In genomic region chr10:63703113-63703670, GRCh38 we compare ENCODE assay signal across 9 cellular contexts.
A peak's percentile ranks its signal among the peaks of the same experiment; 100 is the strongest.
DNase-seq lines count a peak whose midpoint lies in the region; ATAC-seq, FAIRE-seq and TF ChIP-seq lines count a peak whose summit lies in the region.
"Had no signal": no experiment of that assay in that cellular context is flagged by ENCODE, and none has a peak within 500 bp of the region (broad histone marks: within the 10 kb centered on the region; RNA-seq: fewer than 3 reads in every experiment).

No MANE protein-coding gene starts in this region.

- peak; percentile 90 for ATAC-seq in K562
- ATAC-seq in sciatic nerve: peak; percentile 53

- no peaks in the 10 kb centered on the region for H3K79me2 ChIP-seq in K562 (ENCODE audit: control insufficient read depth, insufficient read depth, low read length)

- H3K4me1 Mint-ChIP-seq in endothelial cell (ENCODE audit: unreplicated experiment): peaks cover 13% of the 10 kb centered on the region
- H3K4me1 Mint-ChIP-seq in osteocyte (ENCODE audit: unreplicated experiment): peaks cover 58% of the 10 kb centered on the region
- peaks cover 7% of the 10 kb centered on the region for H3K4me1 Mint-ChIP-seq in glutamatergic neuron (ENCODE audit: low read depth, unreplicated experiment)

- peak; percentile 79 for TF ChIP-seq EP300 in K562 (IDR thresholded peaks at IDR 0.05; ENCODE audit: low read length)

- 17% methylated on average over 4 of the region's 4 CpGs for WGBS in K562 (ENCODE audit: insufficient coverage, low coverage, missing lambda C conversion rate)

- H3K27me3 ChIP-seq in K562 (ENCODE audit: control insufficient read depth in 2 of 2, insufficient read depth in 2 of 2, low read length in 2 of 2): peaks cover 0 to 2% of the 10 kb centered on the region in 2 experiments; a peak in 1 of 5 replicates

- H3K27me3 Mint-ChIP-seq in endothelial cell (ENCODE audit: unreplicated experiment): peaks cover 1% of the 10 kb centered on the region
- H3K27me3 Mint-ChIP-seq in osteocyte (ENCODE audit: unreplicated experiment): no peaks in the 10 kb centered on the region
- no peaks in the 10 kb centered on the region for H3K27me3 Mint-ChIP-seq in glutamatergic neuron (ENCODE audit: unreplicated experiment)

- H4K20me1 ChIP-seq in K562 (replicated peaks; ENCODE audit: control insufficient read depth, insufficient read depth, low read length): no peaks in the 10 kb centered on the region

- H3K36me3 Mint-ChIP-seq in endothelial cell (ENCODE audit: low read depth, unreplicated experiment) (no peaks in the 10 kb centered on the region), osteocyte (ENCODE audit: unreplicated experiment) (no peaks in the 10 kb centered on the region), glutamatergic neuron (ENCODE audit: unreplicated experiment) (peaks cover 3% of the 10 kb centered on the region)
- H3K36me3 Mint-ChIP-seq: CD4-positive, CD25-positive, alpha-beta regulatory T cell had no signal

- in situ Hi-C loops in K562 (cut with MboI): no loop called here

- no peak overlapping the region for H3K9ac ChIP-seq in K562 (ENCODE audit: insufficient read depth in 1 of 2, low read depth in 2 of 2, low read length in 2 of 2)

- CTCF ChIA-PET in K562 (lab: Yijun Ruan, JAX; ENCODE audit: low intra/inter-chr PET ratio): no interaction called here

- H3K27ac ChIP-seq in K562 (ENCODE audit: extremely low read depth, low read depth, low read length): no peak overlapping the region; the same call in 2 of the 3 replicates

- H3K9me1 ChIP-seq in K562 (ENCODE audit: control insufficient read depth, insufficient read depth, low read length): no peaks in the 10 kb centered on the region

- DNase-seq in NCI-H2107 treated with DMSO at 0.1 percent for 48 hours (lab: John Stamatoyannopoulos, UW; ENCODE audit: unreplicated experiment) (peak; percentile 79), NCI-H2107 (lab: John Stamatoyannopoulos, UW) (no peak), NCI-H1092 (lab: John Stamatoyannopoulos, UW) (peak; percentile 67), K562 (ENCODE audit: extremely low read depth in 1 of 4, low spot score in 3 of 4) (peak in 1 of 4 experiments; percentile 48), sciatic nerve (ENCODE audit: low spot score) (no peak), endothelial cell (ENCODE audit: low spot score) (no peak), osteocyte (ENCODE audit: extremely low spot score, unreplicated experiment) (no peak), glutamatergic neuron (no peak)
- DNase-seq: CD4-positive, CD25-positive, alpha-beta regulatory T cell had no signal

- no peaks in the 10 kb centered on the region for H3K36me3 ChIP-seq in K562 (ENCODE audit: control insufficient read depth, insufficient read depth, low read length)

- no peak for TF ChIP-seq POLR2A in K562 (conservative IDR thresholded peaks at IDR 0.05)

- H3K4me1 ChIP-seq in K562 (replicated peaks in 1 of 2; ENCODE audit: control insufficient read depth in 2 of 2, insufficient read depth in 2 of 2, low read length in 2 of 2): peaks cover 0 to under 1% of the 10 kb centered on the region in 2 experiments; a peak in 3 of 5 replicates

- H3K27ac Mint-ChIP-seq in endothelial cell (ENCODE audit: unreplicated experiment) (no peak overlapping the region), osteocyte (ENCODE audit: unreplicated experiment) (no peak overlapping the region), glutamatergic neuron (ENCODE audit: unreplicated experiment) (no peak overlapping the region)
- H3K27ac Mint-ChIP-seq: CD4-positive, CD25-positive, alpha-beta regulatory T cell had no signal

- TF ChIP-seq CTCF in K562 (IDR thresholded peaks at IDR 0.05 in 2 of 3, conservative IDR thresholded peaks at IDR 0.05 in 1 of 3; ENCODE audit: insufficient read depth in 2 of 3, low read depth in 1 of 3, low read length in 3 of 3) (no peak), endothelial cell (IDR thresholded peaks at IDR 0.05; ENCODE audit: unreplicated experiment) (no peak), osteocyte (IDR thresholded peaks at IDR 0.05) (no peak), glutamatergic neuron (IDR thresholded peaks at IDR 0.05; ENCODE audit: partially characterized antibody, unreplicated experiment) (no peak)

- no peak overlapping the region for H3K4me3 ChIP-seq in K562

- TF ChIP-seq RAD21 in K562 (CRISPR knock-in tag; conservative IDR thresholded peaks at IDR 0.05 in 1 of 2, IDR thresholded peaks at IDR 0.05 in 1 of 2): peak in 1 of 2 experiments; percentile 24; a peak in 1 of 4 replicates

- 0 out of 2 replicates have a peak overlapping the region, but pooled peaks have one; percentile 21 for H3K4me2 ChIP-seq in K562 (ENCODE audit: insufficient read depth, low read length)

- H3K4me3 Mint-ChIP-seq in endothelial cell (ENCODE audit: unreplicated experiment) (no peak overlapping the region), osteocyte (ENCODE audit: unreplicated experiment) (no peak overlapping the region), glutamatergic neuron (ENCODE audit: unreplicated experiment) (no peak overlapping the region)
- H3K4me3 Mint-ChIP-seq: CD4-positive, CD25-positive, alpha-beta regulatory T cell had no signal

- POLR2A ChIA-PET in K562 (lab: Yijun Ruan, JAX): interaction anchor here (0.7 to 1.1 kb wide), 2 partner anchors 10 to 19 kb away, joined by 3 to 5 read pairs; no protein-coding TSS in a partner anchor

- no peaks in the 10 kb centered on the region for H3K9me3 ChIP-seq in K562 (replicated peaks; ENCODE audit: control insufficient read depth, insufficient read depth, low read depth, low read length)

- H2AFZ ChIP-seq in K562 (ENCODE audit: low read depth, low read length): peak overlapping the region; percentile 51

- no TSS peak for BruUV-seq in K562 (replicated peaks; lab: Mats Ljungman, UMichigan)

- intact Hi-C loops in K562 (cut with micrococcal nuclease): no loop called here
- intact Hi-C loops in sciatic nerve (cut with DNase I): no loop called here

- no peak for FAIRE-seq in K562 (lab: Jason Lieb, UNC)

- H3K9me3 Mint-ChIP-seq in endothelial cell (ENCODE audit: unreplicated experiment) (no peaks in the 10 kb centered on the region), osteocyte (ENCODE audit: unreplicated experiment) (no peaks in the 10 kb centered on the region), glutamatergic neuron (ENCODE audit: unreplicated experiment) (no peaks in the 10 kb centered on the region)
- H3K9me3 Mint-ChIP-seq: CD4-positive, CD25-positive, alpha-beta regulatory T cell had no signal

TF ChIP-seq in K562, 482 proteins besides CTCF, POLR2A, EP300 and RAD21 (continues in another document):
- TF ChIP-seq RFX1 (IDR thresholded peaks at IDR 0.05) (no peak), DMBX1 (CRISPR knock-in tag; IDR thresholded peaks at IDR 0.05; ENCODE audit: borderline replicate concordance) (peak; percentile 79; the same call in 1 of the 2 replicates), ZBTB33 (CRISPR knock-in tag; IDR thresholded peaks at IDR 0.05) (no peak), IRF9 (tag; IDR thresholded peaks at IDR 0.05) (peak; percentile 98), CTBP1 (IDR thresholded peaks at IDR 0.05; ENCODE audit: borderline replicate concordance) (peak; percentile 74; the same call in 1 of the 2 replicates), ZNF766 (CRISPR knock-in tag; conservative IDR thresholded peaks at IDR 0.05) (peak; percentile 61; the same call in 1 of the 2 replicates), ZBTB12 (CRISPR knock-in tag; IDR thresholded peaks at IDR 0.05) (no peak), TEAD4 (IDR thresholded peaks at IDR 0.05; ENCODE audit: low read length) (peak; percentile 47; the same call in 1 of the 2 replicates), TEAD4 (CRISPR knock-in tag; IDR thresholded peaks at IDR 0.05; ENCODE audit: borderline replicate concordance) (no peak)
- TF ChIP-seq, protein P1, sequence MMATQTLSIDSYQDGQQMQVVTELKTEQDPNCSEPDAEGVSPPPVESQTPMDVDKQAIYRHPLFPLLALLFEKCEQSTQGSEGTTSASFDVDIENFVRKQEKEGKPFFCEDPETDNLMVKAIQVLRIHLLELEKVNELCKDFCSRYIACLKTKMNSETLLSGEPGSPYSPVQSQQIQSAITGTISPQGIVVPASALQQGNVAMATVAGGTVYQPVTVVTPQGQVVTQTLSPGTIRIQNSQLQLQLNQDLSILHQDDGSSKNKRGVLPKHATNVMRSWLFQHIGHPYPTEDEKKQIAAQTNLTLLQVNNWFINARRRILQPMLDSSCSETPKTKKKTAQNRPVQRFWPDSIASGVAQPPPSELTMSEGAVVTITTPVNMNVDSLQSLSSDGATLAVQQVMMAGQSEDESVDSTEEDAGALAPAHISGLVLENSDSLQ (IDR thresholded peaks at IDR 0.05): peak; percentile 37

Comparison
In these comparisons a context has a peak if more than half of its experiments do, and no peak if none do; other contexts are left out.
1. DNase-seq: peak in NCI-H2107 treated with DMSO at 0.1 percent for 48 hours (single experiment) and NCI-H1092 (single experiment); none in NCI-H2107 (single experiment), sciatic nerve (single experiment), endothelial cell (single experiment), osteocyte (single experiment) and glutamatergic neuron (single experiment).